In genomic region chr6:149218471-149218870, GRCh38 we compare ENCODE assay signal across 15 cellular contexts.
A peak's percentile ranks its signal among the peaks of the same experiment; 100 is the strongest.
DNase-seq lines count a peak whose midpoint lies in the region; ATAC-seq and TF ChIP-seq lines count a peak whose summit lies in the region.
"Had no signal": no experiment of that assay in that cellular context is flagged by ENCODE, and none has a peak within 500 bp of the region (broad histone marks: within the 10 kb centered on the region; RNA-seq: fewer than 3 reads in every experiment).

No MANE protein-coding gene starts in this region.

- no peaks in the 10 kb centered on the region for H3K36me3 Mint-ChIP-seq in activated naive CD4-positive, alpha-beta T cell treated with anti-CD3 and anti-CD28 coated beads for 36 hours (ENCODE audit: low read depth)
- H3K36me3 Mint-ChIP-seq in T-helper 2 cell treated with Interferon-gamma antibody and Interleukin-4, amounts not matched to agents 5 μg/mL and 100 μg/mL, for 36 hours (ENCODE audit: low read depth): peaks cover 19% of the 10 kb centered on the region
- no peaks in the 10 kb centered on the region for H3K36me3 Mint-ChIP-seq in stimulated activated naive B cell treated with anti-CD40 and anti-IgM and Interleukin-4, amounts not matched to agents 10 μg/mL and 1 μg/mL and 100 μg/mL, for 72 hours
- H3K36me3 Mint-ChIP-seq in endothelial cell (ENCODE audit: low read depth, unreplicated experiment): no peaks in the 10 kb centered on the region

- H3K27ac ChIP-seq in cingulate gyrus (ENCODE audit: low read depth, low read length): peak overlapping the region; percentile 52
- H3K27ac ChIP-seq: lower lobe of right lung, suprapubic skin had no signal

- peak; percentile 65 to 72 for ATAC-seq in stimulated activated naive B cell treated with anti-CD40 and anti-IgM and Interleukin-4, amounts not matched to agents 10 μg/mL and 1 μg/mL and 100 μg/mL, for 72 hours (replicated peaks)
- ATAC-seq: K562, lower lobe of right lung had no signal

- H3K27ac Mint-ChIP-seq in activated naive CD4-positive, alpha-beta T cell treated with anti-CD3 and anti-CD28 coated beads for 36 hours: peak overlapping the region; percentile 32
- H3K27ac Mint-ChIP-seq in T-helper 2 cell treated with Interferon-gamma antibody and Interleukin-4, amounts not matched to agents 5 μg/mL and 100 μg/mL, for 36 hours: peak overlapping the region; percentile 52
- H3K27ac Mint-ChIP-seq in stimulated activated naive B cell treated with anti-CD40 and anti-IgM and Interleukin-4, amounts not matched to agents 10 μg/mL and 1 μg/mL and 100 μg/mL, for 72 hours: peak overlapping the region; percentile 90
- no peak overlapping the region for H3K27ac Mint-ChIP-seq in endothelial cell (ENCODE audit: unreplicated experiment)

- intact Hi-C loops in activated naive CD4-positive, alpha-beta T cell treated with anti-CD3 and anti-CD28 coated beads for 36 hours (cut with micrococcal nuclease): no loop called here

- H3K27me3 Mint-ChIP-seq in activated naive CD4-positive, alpha-beta T cell treated with anti-CD3 and anti-CD28 coated beads for 36 hours (ENCODE audit: low read depth): no peaks in the 10 kb centered on the region
- no peaks in the 10 kb centered on the region for H3K27me3 Mint-ChIP-seq in T-helper 2 cell treated with Interferon-gamma antibody and Interleukin-4, amounts not matched to agents 5 μg/mL and 100 μg/mL, for 36 hours (ENCODE audit: low read depth)
- H3K27me3 Mint-ChIP-seq in stimulated activated naive B cell treated with anti-CD40 and anti-IgM and Interleukin-4, amounts not matched to agents 10 μg/mL and 1 μg/mL and 100 μg/mL, for 72 hours: no peaks in the 10 kb centered on the region
- H3K27me3 Mint-ChIP-seq in endothelial cell (ENCODE audit: unreplicated experiment): no peaks in the 10 kb centered on the region

- CTCF ChIA-PET in activated naive CD4-positive, alpha-beta T cell treated with anti-CD3 and anti-CD28 coated beads for 36 hours (lab: Charles Lee): interaction anchor here (0.9 kb wide), 1 partner anchor 213 kb away, joined by 3 read pairs; no protein-coding TSS in a partner anchor

- no peak overlapping the region for H3K4me3 Mint-ChIP-seq in activated naive CD4-positive, alpha-beta T cell treated with anti-CD3 and anti-CD28 coated beads for 36 hours
- peak overlapping the region; percentile 3 for H3K4me3 Mint-ChIP-seq in T-helper 2 cell treated with Interferon-gamma antibody and Interleukin-4, amounts not matched to agents 5 μg/mL and 100 μg/mL, for 36 hours
- peak overlapping the region in 1 of 2 donors; percentile 48 for H3K4me3 Mint-ChIP-seq in stimulated activated naive B cell treated with anti-CD40 and anti-IgM and Interleukin-4, amounts not matched to agents 10 μg/mL and 1 μg/mL and 100 μg/mL, for 72 hours
- no peak overlapping the region for H3K4me3 Mint-ChIP-seq in endothelial cell (ENCODE audit: unreplicated experiment)

- peaks cover 22% of the 10 kb centered on the region for H3K4me1 Mint-ChIP-seq in activated naive CD4-positive, alpha-beta T cell treated with anti-CD3 and anti-CD28 coated beads for 36 hours (ENCODE audit: low read depth)
- H3K4me1 Mint-ChIP-seq in T-helper 2 cell treated with Interferon-gamma antibody and Interleukin-4, amounts not matched to agents 5 μg/mL and 100 μg/mL, for 36 hours (ENCODE audit: low read depth): peaks cover 41% of the 10 kb centered on the region
- H3K4me1 Mint-ChIP-seq in stimulated activated naive B cell treated with anti-CD40 and anti-IgM and Interleukin-4, amounts not matched to agents 10 μg/mL and 1 μg/mL and 100 μg/mL, for 72 hours: peaks cover 13 to 20% of the 10 kb centered on the region in 2 donors
- H3K4me1 Mint-ChIP-seq in endothelial cell (ENCODE audit: unreplicated experiment): peaks cover 11% of the 10 kb centered on the region

- DNase-seq in activated naive CD4-positive, alpha-beta T cell treated with anti-CD3 and anti-CD28 coated beads for 36 hours: no peak
- DNase-seq in activated naive CD4-positive, alpha-beta T cell treated with Interleukin-2 at 50 U/mL for 16 hours: no peak
- DNase-seq in T-helper 2 cell treated with Interferon-gamma antibody and Interleukin-4, amounts not matched to agents 5 μg/mL and 100 μg/mL, for 36 hours (ENCODE audit: low spot score): peak; percentile 37
- no peak for DNase-seq in stimulated activated naive B cell treated with anti-CD40 and anti-IgM and Interleukin-4, amounts not matched to agents 10 μg/mL and 1 μg/mL and 100 μg/mL, for 72 hours
- DNase-seq in endothelial cell (ENCODE audit: low spot score): no peak
- DNase-seq in NCI-H2107 (lab: John Stamatoyannopoulos, UW): no peak
- DNase-seq: foreskin melanocyte; GDM1; hypothalamus; lower lobe of right lung; NCI-H526 treated with DMSO at 0.1 percent for 48 hours; stimulated activated CD4-positive, alpha-beta T cell treated with anti-CD3 and anti-CD28 coated beads, Interleukin-12 subunit alpha, Interleukin-12 subunit beta, amount 100 ng/mL, for 4 hours had no signal

- TF ChIP-seq CTCF in endothelial cell (IDR thresholded peaks at IDR 0.05; ENCODE audit: unreplicated experiment): no peak

- H3K9me3 Mint-ChIP-seq in activated naive CD4-positive, alpha-beta T cell treated with anti-CD3 and anti-CD28 coated beads for 36 hours: no peaks in the 10 kb centered on the region
- peaks cover 5% of the 10 kb centered on the region for H3K9me3 Mint-ChIP-seq in T-helper 2 cell treated with Interferon-gamma antibody and Interleukin-4, amounts not matched to agents 5 μg/mL and 100 μg/mL, for 36 hours
- no peaks in the 10 kb centered on the region for H3K9me3 Mint-ChIP-seq in stimulated activated naive B cell treated with anti-CD40 and anti-IgM and Interleukin-4, amounts not matched to agents 10 μg/mL and 1 μg/mL and 100 μg/mL, for 72 hours
- H3K9me3 Mint-ChIP-seq in endothelial cell (ENCODE audit: unreplicated experiment): no peaks in the 10 kb centered on the region
